Comparison of ENCODE assay signal across 1 cellular context in genomic region chr17:46833840-46834208, GRCh38.
A peak's percentile ranks its signal among the peaks of the same experiment; 100 is the strongest.
TF ChIP-seq lines count a peak whose summit lies in the region.

No MANE protein-coding gene starts in this region.

TF ChIP-seq in HepG2, 621 proteins besides CTCF, POLR2A, EP300 and RAD21:
- TF ChIP-seq ZNF121 (CRISPR knock-in tag; IDR thresholded peaks at IDR 0.05) (peak; percentile 57), POGK (CRISPR knock-in tag; conservative IDR thresholded peaks at IDR 0.05) (no peak), MTF2 (CRISPR knock-in tag; IDR thresholded peaks at IDR 0.05; ENCODE audit: borderline replicate concordance) (0 out of 2 replicates have a peak, but pooled peaks have one; percentile 4), ATF6 (CRISPR knock-in tag; conservative IDR thresholded peaks at IDR 0.05) (no peak), ZNF770 (CRISPR knock-in tag; IDR thresholded peaks at IDR 0.05) (peak; percentile 64; the same call in 1 of the 2 replicates)
